ENCODE assay signal across 16 cellular contexts in genomic region chr15:67030036-67030762, GRCh38. TPM values are rescaled to one million over a fixed set of nuclear protein-coding genes. Genes with fewer than 3 reads are reported as not detected.
DNase-seq lines count a peak whose midpoint lies in the region; ATAC-seq and TF ChIP-seq lines count a peak whose summit lies in the region.
"Had no signal": no experiment of that assay in that cellular context is flagged by ENCODE, and none has a peak within 500 bp of the region (broad histone marks: within the 10 kb centered on the region; RNA-seq: fewer than 3 reads in every experiment).

No MANE protein-coding gene starts in this region.

- POLR2A ChIA-PET in IMR-90 (lab: Charles Lee; ENCODE audit: unreplicated experiment): no interaction called here

- no peaks in the 10 kb centered on the region for H3K36me3 ChIP-seq in IMR-90 (ENCODE audit: control insufficient read depth, insufficient read depth, low read length)
- H3K36me3 ChIP-seq: BLaER1 had no signal

- H3K79me1 ChIP-seq in IMR-90 (ENCODE audit: low read depth in 1 of 2, low read length in 2 of 2): peaks cover 0 to 6% of the 10 kb centered on the region in 2 experiments; a peak in 2 of 4 replicates

- H4K91ac ChIP-seq in IMR-90 (ENCODE audit: insufficient read depth, low read depth, low read length): no peak overlapping the region

- no peaks in the 10 kb centered on the region for H4K20me1 ChIP-seq in IMR-90 (ENCODE audit: insufficient read depth, low read length)

- H2AK5ac ChIP-seq in IMR-90 (ENCODE audit: low read depth, low read length): peak overlapping the region; percentile 61

- H2BK20ac ChIP-seq in IMR-90 (ENCODE audit: low read depth, low read length): peak overlapping the region; percentile 20; the same call in 1 of the 2 replicates

- no peak overlapping the region for H3K9ac ChIP-seq in IMR-90 (ENCODE audit: low read depth, low read length)
- H3K9ac ChIP-seq: BLaER1, KMS-11 had no signal

- H3K56ac ChIP-seq in IMR-90 (ENCODE audit: extremely low read depth, insufficient read depth, low read length): no peak overlapping the region

- in situ Hi-C loops in IMR-90 (cut with MboI; ENCODE audit: low sequenced_read_pairs): no loop called here

- TF ChIP-seq RAD21 in IMR-90 (IDR thresholded peaks at IDR 0.05; ENCODE audit: low read length): no peak

- H2BK5ac ChIP-seq in IMR-90 (ENCODE audit: low read depth, low read length, poor library complexity, severe bottlenecking): no peak overlapping the region

- H2AFZ ChIP-seq in IMR-90 (replicated peaks; ENCODE audit: low read length, poor library complexity): peak overlapping the region; percentile 1

- 67% methylated on average over 1 of the region's 5 CpGs; no CpG with 5 or more reads in 1 of the 2 experiments for WGBS in IMR-90 (ENCODE audit: extremely low coverage in 2 of 2, insufficient read length in 1 of 2), 2 experiments

- no peak for TF ChIP-seq CTCF in IMR-90 (conservative IDR thresholded peaks at IDR 0.05; ENCODE audit: low read depth, low read length)

- no peak for TF ChIP-seq POLR2A in IMR-90 (IDR thresholded peaks at IDR 0.05; ENCODE audit: low read depth, low read length)

- BruUV-seq in IMR-90 (replicated peaks; lab: Mats Ljungman, UMichigan): no TSS peak

- H3K9me1 ChIP-seq in IMR-90 (ENCODE audit: insufficient read depth, low read length): peaks cover 8% of the 10 kb centered on the region; the same call in 1 of the 2 replicates

- H4K8ac ChIP-seq in IMR-90 (ENCODE audit: low read depth in 2 of 2, low read length in 2 of 2): no peak overlapping the region

- peaks cover 20% of the 10 kb centered on the region for H3K4me1 ChIP-seq in IMR-90 (ENCODE audit: control insufficient read depth, insufficient read depth, low read length)

- peak overlapping the region; percentile 59 for H3K14ac ChIP-seq in IMR-90 (replicated peaks; ENCODE audit: low read depth, low read length)

- no peak overlapping the region for H4K5ac ChIP-seq in IMR-90 (ENCODE audit: low read depth, low read length)

- H3K18ac ChIP-seq in IMR-90 (ENCODE audit: low read depth, low read length): no peak overlapping the region

- CTCF ChIA-PET in IMR-90 (lab: Yijun Ruan, JAX): no interaction called here

- no peak for ATAC-seq in IMR-90 (ENCODE audit: low read depth)

- peak; percentile 98 for DNase-seq in COR-L47 (lab: John Stamatoyannopoulos, UW)
- no peak for DNase-seq in IMR-90
- DNase-seq in NCI-H69 (lab: John Stamatoyannopoulos, UW): peak; percentile 100
- peak; percentile 76 for DNase-seq in iPS-NIHi11 (ENCODE audit: low spot score)
- no peak for DNase-seq in NOMO-1 treated with DMSO at 0.1 percent for 48 hours (lab: John Stamatoyannopoulos, UW; ENCODE audit: unreplicated experiment)
- DNase-seq in HCEC 1CT: no peak
- no peak for DNase-seq in kidney tubule cell (ENCODE audit: low spot score)
- DNase-seq in head of caudate nucleus: no peak
- DNase-seq: activated B cell treated with CpG ODN at 0.5 μM for 24 hours; activated CD8-positive, alpha-beta memory T cell treated with anti-CD3 and anti-CD28 coated beads, Interleukin-2, amount 50 U/mL, for 4 hours; kidney; naive B cell; substantia nigra had no signal

- no peak overlapping the region for H3K4me3 ChIP-seq in IMR-90 (ENCODE audit: insufficient read depth, low read depth, low read length)
- H3K4me3 ChIP-seq: BLaER1, SK-N-MC had no signal

- H3K23ac ChIP-seq in IMR-90 (ENCODE audit: low read depth, low read length): peak overlapping the region; percentile 60; the same call in 1 of the 2 replicates

- H3K4ac ChIP-seq in IMR-90 (ENCODE audit: low read depth, low read length): peak overlapping the region; percentile 56

- H3K4me2 ChIP-seq in IMR-90 (ENCODE audit: low read depth, low read length): no peak overlapping the region
- H3K4me2 ChIP-seq: BLaER1, KMS-11 had no signal

- dilution Hi-C loops in IMR-90 (cut with HindIII; ENCODE audit: low sequenced_read_pairs, unreplicated experiment): no loop called here

- no peaks in the 10 kb centered on the region for H3K9me3 ChIP-seq in IMR-90 (ENCODE audit: control insufficient read depth, insufficient read depth, low read length)
- H3K9me3 ChIP-seq: BLaER1 had no signal

- intact Hi-C loops in IMR-90 (cut with micrococcal nuclease) (no loop called here), head of caudate nucleus (cut with DNase I) (no loop called here)

- peaks cover 4% of the 10 kb centered on the region; the same call in 1 of the 2 replicates for H3K27me3 ChIP-seq in IMR-90 (ENCODE audit: control insufficient read depth, insufficient read depth, low read length)

- peak overlapping the region; percentile 31 for H2AK9ac ChIP-seq in IMR-90 (replicated peaks; ENCODE audit: low read depth, low read length, poor library complexity)

- no peak overlapping the region for H3K27ac ChIP-seq in IMR-90 (ENCODE audit: insufficient read depth, low read length)
- H3K27ac ChIP-seq: BLaER1, KMS-11, SK-N-MC had no signal

- no peak overlapping the region for H2BK15ac ChIP-seq in IMR-90 (ENCODE audit: low read depth, low read length)

- peak overlapping the region; percentile 18; the same call in 1 of the 2 replicates for H2BK120ac ChIP-seq in IMR-90 (ENCODE audit: low read depth, low read length)

TF ChIP-seq in IMR-90, 13 proteins besides CTCF, POLR2A, EP300 and RAD21:
- no peak for TF ChIP-seq CEBPB (IDR thresholded peaks at IDR 0.05; ENCODE audit: low read depth, low read length)

RNA-seq across cellular contexts. Expression of gene SMAD3, which starts 35.2 kb away (rescaled TPM):
- total RNA-seq in IMR-90 (2012; rRNA removed): 71.0 and 71.1 TPM in 2 replicates
- 177 and 194 TPM in 2 replicates for polyA plus RNA-seq in IMR-90 (2012; rRNA removed)
- 153 and 181 TPM in 2 replicates for polyA plus RNA-seq in IMR-90 (2012; cell fraction: cytosol; rRNA removed)
- 378 and 409 TPM in 2 replicates for polyA plus RNA-seq in IMR-90 (2012; cell fraction: nucleus; rRNA removed; ENCODE audit: low replicate concordance)

Comparison
In these comparisons a context has a peak if more than half of its experiments do, and no peak if none do; other contexts are left out.
1. DNase-seq: peak in COR-L47 (single experiment), NCI-H69 (single experiment) and iPS-NIHi11 (single experiment); none in IMR-90 (single experiment), NOMO-1 treated with DMSO at 0.1 percent for 48 hours (single experiment), HCEC 1CT (single experiment), kidney tubule cell (single experiment) and head of caudate nucleus (0 of 42).